Comparison of ENCODE assay signal across 8 cellular contexts in the genomic region with DNA sequence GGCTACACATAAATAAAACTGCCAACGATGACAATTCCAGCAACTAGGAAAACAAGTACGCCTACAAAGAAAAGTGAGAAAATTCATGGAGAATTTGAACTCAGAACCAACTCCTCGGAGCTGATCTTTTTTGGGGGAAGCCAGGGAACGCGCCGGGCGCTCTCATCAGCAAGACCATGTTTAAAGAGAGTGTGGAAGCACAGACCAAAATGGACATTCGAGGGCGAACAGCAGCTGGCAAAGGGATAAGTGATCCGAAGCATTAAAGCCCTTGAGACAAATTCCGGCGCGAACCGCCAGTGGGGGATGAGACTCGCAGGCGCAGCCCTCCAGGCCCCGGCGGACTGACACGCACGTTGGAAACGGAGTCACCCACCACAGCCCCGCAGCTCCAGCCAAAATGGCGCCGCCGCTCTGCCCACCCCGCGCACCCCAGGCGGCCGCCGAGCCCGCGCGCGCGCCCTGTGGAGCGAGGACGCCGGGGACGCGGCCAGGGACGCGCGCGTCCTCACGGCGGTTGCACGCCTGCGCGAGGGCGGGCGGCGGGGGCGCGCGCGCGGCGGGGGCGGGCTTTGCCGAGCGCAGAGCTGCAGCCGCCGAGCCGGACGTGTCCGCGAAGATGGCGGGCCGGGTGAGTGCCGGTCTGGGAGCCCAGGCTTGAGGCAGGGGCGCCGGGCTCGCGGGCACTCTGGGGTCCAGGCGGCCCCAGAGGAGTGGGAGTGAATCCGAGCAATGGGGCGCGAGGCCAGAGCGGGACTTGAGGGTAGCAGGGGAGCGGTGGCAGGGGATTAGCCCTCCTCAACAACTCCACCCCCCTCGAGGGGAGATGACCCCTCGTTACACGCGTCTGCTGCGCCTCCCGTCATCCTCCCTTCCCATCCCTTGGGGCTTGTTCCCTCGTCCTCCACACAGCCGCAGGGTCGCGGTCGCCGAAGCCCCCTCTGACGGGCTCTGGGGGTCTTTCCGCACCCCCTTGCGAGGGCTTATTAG. TPM values are rescaled to one million over a fixed set of nuclear protein-coding genes. Genes with fewer than 3 reads are reported as not detected.
DNase-seq lines count a peak whose midpoint lies in the region; ATAC-seq and TF ChIP-seq lines count a peak whose summit lies in the region.
"Not testable (repeated sequence)": the region's sequence is repeated elsewhere in the genome, so short reads cannot be mapped to it uniquely, and the experiment has no call there.

TSS of gene NSF (plus strand) at position 513 of the 990 bp plus-strand sequence. CDS start at position 620, 107 bp downstream.

- not testable (repeated sequence) for TF ChIP-seq CTCF in Caco-2 (IDR thresholded peaks at IDR 0.05; ENCODE audit: insufficient read depth in 1 of 2, low read depth in 1 of 2, low read length in 1 of 2, severe bottlenecking in 1 of 2, unreplicated experiment in 1 of 2); fibroblast of villous mesenchyme (IDR thresholded peaks at IDR 0.05; ENCODE audit: insufficient read depth, low read depth, low read length)

- not testable (repeated sequence) for H3K4me1 Mint-ChIP-seq in Caco-2 (ENCODE audit: low read depth, unreplicated experiment); activated naive CD4-positive, alpha-beta T cell treated with anti-CD3 and anti-CD28 coated beads for 36 hours (ENCODE audit: low read depth); stimulated activated naive CD8-positive, alpha-beta T cell treated with anti-CD3 and anti-CD28 coated beads, Interleukin-15, amount 100 ng/mL, for 72 hours

- H3K27ac Mint-ChIP-seq in Caco-2 (ENCODE audit: unreplicated experiment); activated naive CD4-positive, alpha-beta T cell treated with anti-CD3 and anti-CD28 coated beads for 36 hours; stimulated activated naive CD8-positive, alpha-beta T cell treated with anti-CD3 and anti-CD28 coated beads, Interleukin-15, amount 100 ng/mL, for 72 hours: not testable (repeated sequence)

- not testable (repeated sequence) for H3K4me3 ChIP-seq in Caco-2 (ENCODE audit: low read depth, low read length); fibroblast of villous mesenchyme (ENCODE audit: low read depth, low read length); mononuclear cell (ENCODE audit: low read length)

- not testable (repeated sequence) for H3K9me3 Mint-ChIP-seq in Caco-2 (ENCODE audit: unreplicated experiment); activated naive CD4-positive, alpha-beta T cell treated with anti-CD3 and anti-CD28 coated beads for 36 hours; stimulated activated naive CD8-positive, alpha-beta T cell treated with anti-CD3 and anti-CD28 coated beads, Interleukin-15, amount 100 ng/mL, for 72 hours

- H3K36me3 Mint-ChIP-seq in Caco-2 (ENCODE audit: insufficient read depth, unreplicated experiment); activated naive CD4-positive, alpha-beta T cell treated with anti-CD3 and anti-CD28 coated beads for 36 hours (ENCODE audit: low read depth): not testable (repeated sequence)

- DNase-seq in Caco-2; M059J (ENCODE audit: low read depth); activated naive CD4-positive, alpha-beta T cell treated with anti-CD3 and anti-CD28 coated beads for 36 hours; fibroblast of villous mesenchyme (ENCODE audit: low read depth); stimulated activated naive CD8-positive, alpha-beta T cell treated with anti-CD3 and anti-CD28 coated beads, Interleukin-15, amount 100 ng/mL, for 72 hours: not testable (repeated sequence)

- ATAC-seq in GM21367 (IDR thresholded peaks at IDR 0.05; ENCODE audit: unreplicated experiment): peak; percentile 70
- ATAC-seq in HG02943 (IDR thresholded peaks at IDR 0.05; ENCODE audit: low read depth, unreplicated experiment): peak; percentile 65
- peak; percentile 93 for ATAC-seq in stimulated activated naive CD8-positive, alpha-beta T cell treated with anti-CD3 and anti-CD28 coated beads, Interleukin-15, amount 100 ng/mL, for 72 hours

- not testable (repeated sequence) for H3K27me3 Mint-ChIP-seq in Caco-2 (ENCODE audit: insufficient read depth, unreplicated experiment); activated naive CD4-positive, alpha-beta T cell treated with anti-CD3 and anti-CD28 coated beads for 36 hours (ENCODE audit: low read depth); stimulated activated naive CD8-positive, alpha-beta T cell treated with anti-CD3 and anti-CD28 coated beads, Interleukin-15, amount 100 ng/mL, for 72 hours

- CTCF ChIA-PET in Caco-2 (lab: Charles Lee); activated naive CD4-positive, alpha-beta T cell treated with anti-CD3 and anti-CD28 coated beads for 36 hours (lab: Charles Lee): not testable (repeated sequence)

- not testable (repeated sequence) for H3K27me3 ChIP-seq in Caco-2 (replicated peaks; ENCODE audit: control insufficient read depth, insufficient read depth, low read length); mononuclear cell (ENCODE audit: insufficient read depth, low read length)

- BruUV-seq in Caco-2 (replicated peaks; lab: Mats Ljungman, UMichigan): not testable (repeated sequence)

- H3K9me3 ChIP-seq in Caco-2; mononuclear cell (ENCODE audit: low read depth, low read length): not testable (repeated sequence)

- intact Hi-C loops in Caco-2 (cut with micrococcal nuclease; ENCODE audit: unreplicated experiment); activated naive CD4-positive, alpha-beta T cell treated with anti-CD3 and anti-CD28 coated beads for 36 hours (cut with micrococcal nuclease): not testable (repeated sequence)

- not testable (repeated sequence) for H3K4me1 ChIP-seq in Caco-2; mononuclear cell (ENCODE audit: insufficient read depth, low read length)

- not testable (repeated sequence) for H3K36me3 ChIP-seq in Caco-2 (ENCODE audit: control insufficient read depth, insufficient read depth, low read length)

- H3K4me3 Mint-ChIP-seq in Caco-2 (ENCODE audit: unreplicated experiment); activated naive CD4-positive, alpha-beta T cell treated with anti-CD3 and anti-CD28 coated beads for 36 hours; stimulated activated naive CD8-positive, alpha-beta T cell treated with anti-CD3 and anti-CD28 coated beads, Interleukin-15, amount 100 ng/mL, for 72 hours: not testable (repeated sequence)

- POLR2A ChIA-PET in Caco-2 (lab: Charles Lee): not testable (repeated sequence)

RNA-seq across cellular contexts. Expression of gene NSF, which starts in this region (rescaled TPM):
- total RNA-seq in Caco-2 (2022) (51.1 and 53.8 TPM in 2 replicates), fibroblast of villous mesenchyme (50.3 and 83.8 TPM in 2 replicates), mononuclear cell (18.7 TPM)
- 57.4 and 76.7 TPM in 2 replicates for total RNA-seq in M059J (2014; rRNA removed; shearing (Covaris generic))
- total RNA-seq in activated naive CD4-positive, alpha-beta T cell treated with anti-CD3 and anti-CD28 coated beads for 36 hours: 10 to 100 TPM; 23.8 to 24.3 TPM
